Comparison of ENCODE assay signal across 11 cellular contexts in the genomic region with DNA sequence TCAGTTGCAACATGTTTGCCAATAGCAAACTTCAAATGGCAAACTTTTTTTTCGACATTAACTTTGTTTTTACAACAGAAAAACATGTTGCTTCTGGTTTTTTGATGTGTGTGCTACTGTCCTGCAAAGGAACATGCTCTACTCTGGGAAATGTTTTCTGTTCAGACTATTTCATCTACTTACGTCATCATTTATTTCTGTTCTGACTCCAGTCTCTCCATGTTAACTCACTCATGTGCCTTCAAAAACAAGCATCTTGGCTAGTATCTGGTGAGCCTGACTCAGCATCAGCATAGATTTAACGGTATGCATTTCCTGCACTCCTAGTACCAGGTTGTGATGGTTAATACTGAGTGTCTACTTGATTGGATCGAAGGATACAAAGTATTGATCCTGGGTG. TPM values are rescaled to one million over a fixed set of nuclear protein-coding genes. Genes with fewer than 3 reads are reported as not detected.
A peak's percentile ranks its signal among the peaks of the same experiment; 100 is the strongest.
DNase-seq lines count a peak whose midpoint lies in the region; ATAC-seq and TF ChIP-seq lines count a peak whose summit lies in the region.
"Had no signal": no experiment of that assay in that cellular context is flagged by ENCODE, and none has a peak within 500 bp of the region (broad histone marks: within the 10 kb centered on the region; RNA-seq: fewer than 3 reads in every experiment).

No MANE protein-coding gene starts in this region.

- H3K4me3 ChIP-seq in SK-N-SH (ENCODE audit: low read depth in 2 of 2, low read length in 1 of 2), result no peak overlapping the region
- no peak overlapping the region for H3K4me3 ChIP-seq in sigmoid colon

- H4K20me1 ChIP-seq in SK-N-SH (ENCODE audit: insufficient read depth), result no peaks in the 10 kb centered on the region

- TF ChIP-seq POLR2A in sigmoid colon (IDR thresholded peaks at IDR 0.05), result no peak

- POLR2A ChIA-PET in SK-N-SH (lab: Yijun Ruan, JAX), result no interaction called here

- peaks cover 0 to 10% of the 10 kb centered on the region in 2 experiments for H3K36me3 ChIP-seq in SK-N-SH (replicated peaks in 1 of 2; ENCODE audit: control insufficient read depth in 1 of 2, insufficient read depth in 2 of 2, low read length in 1 of 2)
- peaks cover 0 to 5% (median 4%) of the 10 kb centered on the region in 4 donors for H3K36me3 ChIP-seq in sigmoid colon

- no peak for TF ChIP-seq RAD21 in SK-N-SH (IDR thresholded peaks at IDR 0.05; ENCODE audit: low read length)

- TF ChIP-seq CTCF in SK-N-SH (IDR thresholded peaks at IDR 0.05) (no peak), sigmoid colon (IDR thresholded peaks at IDR 0.05) (no peak)

- DNase-seq in Caki2 (ENCODE audit: low read depth) (peak; percentile 48), SK-N-SH (no peak), fibroblast of peridontal ligament (ENCODE audit: extremely low read depth) (peak; percentile 96), sigmoid colon (no peak), substantia nigra (lab: John Stamatoyannopoulos, UW) (no peak), NCI-H526 treated with DMSO at 0.1 percent for 48 hours (lab: John Stamatoyannopoulos, UW) (no peak)
- no peak for DNase-seq in stimulated activated CD4-positive, alpha-beta T cell treated with anti-CD3 and anti-CD28 coated beads, Interleukin-12 subunit alpha, Interleukin-12 subunit beta, amount 100 ng/mL, for 4 hours
- DNase-seq: activated effector memory CD4-positive, alpha-beta T cell treated with anti-CD3 and anti-CD28 coated beads, Interleukin-2, amount 50 U/mL, for 16 hours; DMS79 treated with DMSO at 0.1 percent for 48 hours had no signal

- no peak overlapping the region for H3K9ac ChIP-seq in SK-N-SH

- 52% methylated on average over 4 of the region's 4 CpGs for WGBS in SK-N-SH (ENCODE audit: low lambda C conversion rate)
- 69 to 72% methylated on average over 4 of the region's 4 CpGs for WGBS in sigmoid colon, 2 donors

- H3K27ac ChIP-seq in SK-N-SH (ENCODE audit: low read depth in 2 of 2, low read length in 1 of 2) (peak overlapping the region in 1 of 2 experiments; percentile 85; a peak in 2 of 4 replicates), sigmoid colon (peak overlapping the region; percentile 52 to 62 (median 59)), substantia nigra (ENCODE audit: low read depth, low read length, poor library complexity, severe bottlenecking) (no peak overlapping the region)

- H3K79me2 ChIP-seq in SK-N-SH (ENCODE audit: insufficient read depth), result no peaks in the 10 kb centered on the region; the same call in 1 of the 2 replicates

- no peaks in the 10 kb centered on the region for H3K9me3 ChIP-seq in SK-N-SH
- H3K9me3 ChIP-seq in sigmoid colon, result no peaks in the 10 kb centered on the region

- TF ChIP-seq EP300 in SK-N-SH (IDR thresholded peaks at IDR 0.05; ENCODE audit: borderline replicate concordance in 1 of 2, low read depth in 1 of 2, low read length in 1 of 2) (no peak), sigmoid colon (IDR thresholded peaks at IDR 0.05) (peak in 1 of 4 donors; percentile 36)

- peak overlapping the region; percentile 57; the same call in 1 of the 2 replicates for H2AFZ ChIP-seq in SK-N-SH (ENCODE audit: low read depth)

- in situ Hi-C loops in Caki2 (cut with HindIII; ENCODE audit: low pct_unique_long_range_greater_than_20kb, low sequenced_read_pairs), result no loop called here

- CTCF ChIA-PET in SK-N-SH (lab: Yijun Ruan, JAX), result interaction anchor here (0.6 to 2.8 kb wide), 4 partner anchors 37 to 206 kb away, joined by 3 to 9 read pairs (median 6); a partner anchor contains a TSS

- ATAC-seq in HG03139 (IDR thresholded peaks at IDR 0.05; ENCODE audit: unreplicated experiment), result no peak
- ATAC-seq: esophagus mucosa had no signal

- no peaks in the 10 kb centered on the region for H3K9me2 ChIP-seq in SK-N-SH

- intact Hi-C loops in sigmoid colon (cut with DNase I), result no loop called here

- H3K27me3 ChIP-seq in SK-N-SH (ENCODE audit: insufficient read depth) (no peaks in the 10 kb centered on the region), sigmoid colon (no peaks in the 10 kb centered on the region)

- H3K4me1 ChIP-seq in SK-N-SH (ENCODE audit: control insufficient read depth in 1 of 2, insufficient read depth in 2 of 2, low read depth in 1 of 2, low read length in 1 of 2) (peaks cover 0 to 6% of the 10 kb centered on the region in 2 experiments; a peak in 1 of 4 replicates), sigmoid colon (peaks cover 0 to 12% (median 5%) of the 10 kb centered on the region in 4 donors)

- H3K4me2 ChIP-seq in SK-N-SH, result peak overlapping the region; percentile 30; the same call in 1 of the 2 replicates

- H3F3A ChIP-seq in SK-N-SH (replicated peaks; ENCODE audit: insufficient read depth), result peaks cover 14% of the 10 kb centered on the region

TF ChIP-seq in SK-N-SH, 30 proteins besides CTCF, POLR2A, EP300 and RAD21:
- TF ChIP-seq MEF2A (IDR thresholded peaks at IDR 0.05; ENCODE audit: borderline replicate concordance, low read depth) (peak; percentile 47; the same call in 1 of the 2 replicates), FOSL2 (IDR thresholded peaks at IDR 0.05; ENCODE audit: borderline replicate concordance, low read depth) (peak; percentile 19; the same call in 1 of the 2 replicates), TCF12 (IDR thresholded peaks at IDR 0.05) (peak; percentile 15; the same call in 1 of the 2 replicates)
- TF ChIP-seq, protein P1, sequence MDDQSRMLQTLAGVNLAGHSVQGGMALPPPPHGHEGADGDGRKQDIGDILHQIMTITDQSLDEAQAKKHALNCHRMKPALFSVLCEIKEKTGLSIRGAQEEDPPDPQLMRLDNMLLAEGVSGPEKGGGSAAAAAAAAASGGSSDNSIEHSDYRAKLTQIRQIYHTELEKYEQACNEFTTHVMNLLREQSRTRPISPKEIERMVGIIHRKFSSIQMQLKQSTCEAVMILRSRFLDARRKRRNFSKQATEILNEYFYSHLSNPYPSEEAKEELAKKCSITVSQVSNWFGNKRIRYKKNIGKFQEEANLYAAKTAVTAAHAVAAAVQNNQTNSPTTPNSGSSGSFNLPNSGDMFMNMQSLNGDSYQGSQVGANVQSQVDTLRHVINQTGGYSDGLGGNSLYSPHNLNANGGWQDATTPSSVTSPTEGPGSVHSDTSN (IDR thresholded peaks at IDR 0.05), result no peak

RNA-seq across cellular contexts. Expression of a gene that starts 36.1 kb away (rescaled TPM):
- 12.9 and 14.8 TPM in 2 replicates for total RNA-seq in Caki2 (2014; rRNA removed; shearing (Covaris generic); ENCODE audit: low replicate concordance)
- polyA plus RNA-seq in SK-N-SH (2012; rRNA removed), result 0.76 and 0.97 TPM in 2 replicates
- 0.99 and 1.3 TPM in 2 replicates for polyA plus RNA-seq in SK-N-SH (2012; cell fraction: cytosol; rRNA removed)
- 1.1 and 1.2 TPM in 2 replicates for polyA plus RNA-seq in SK-N-SH (2012; cell fraction: nucleus; rRNA removed)
- total RNA-seq in sigmoid colon, result 1 to 10 TPM; 1.2 to 3.3 (median 1.6) TPM
- 10 to 100 TPM; 22.1 to 33.5 (median 26.4) TPM for polyA plus RNA-seq in sigmoid colon

Comparison
In these comparisons a context has a peak if more than half of its experiments do, and no peak if none do; other contexts are left out.
1. DNase-seq: peak in Caki2 (single experiment) and fibroblast of peridontal ligament (single experiment); none in SK-N-SH (single experiment), sigmoid colon (single experiment), stimulated activated CD4-positive, alpha-beta T cell treated with anti-CD3 and anti-CD28 coated beads, Interleukin-12 subunit alpha, Interleukin-12 subunit beta, amount 100 ng/mL, for 4 hours (single experiment), substantia nigra (0 of 49) and NCI-H526 treated with DMSO at 0.1 percent for 48 hours (single experiment).